ENCODE assay signal across 9 cellular contexts in genomic region chr9:94375192-94375591, GRCh38. TPM values are rescaled to one million over a fixed set of nuclear protein-coding genes. Genes with fewer than 3 reads are reported as not detected.
DNase-seq lines count a peak whose midpoint lies in the region; ATAC-seq lines count a peak whose summit lies in the region.
"Not testable (repeated sequence)": the region's sequence is repeated elsewhere in the genome, so short reads cannot be mapped to it uniquely, and the experiment has no call there.
"Had no signal": no experiment of that assay in that cellular context is flagged by ENCODE, and none has a peak within 500 bp of the region (broad histone marks: within the 10 kb centered on the region; RNA-seq: fewer than 3 reads in every experiment).

No MANE protein-coding gene starts in this region.

- not testable (repeated sequence) for H3K4me1 Mint-ChIP-seq in activated T-cell treated with anti-CD3 and anti-CD28 coated beads, Interleukin-2, amount 50 U/mL, for 72 hours (ENCODE audit: low read depth)

- not testable (repeated sequence) for H3K27me3 ChIP-seq in NT2/D1 (ENCODE audit: insufficient read depth, insufficient read length)

- H3K27me3 Mint-ChIP-seq in activated T-cell treated with anti-CD3 and anti-CD28 coated beads, Interleukin-2, amount 50 U/mL, for 72 hours (ENCODE audit: low read depth), result not testable (repeated sequence)

- not testable (repeated sequence) for H3K27ac ChIP-seq in mesodermal cell (ENCODE audit: low read depth, low read length, severe bottlenecking)

- WGBS in mesodermal cell (ENCODE audit: insufficient coverage in 2 of 2), 2 experiments, result 3 to 6% methylated on average over 2 to 3 of the region's 18 CpGs

- H3K36me3 ChIP-seq in NT2/D1 (ENCODE audit: insufficient read depth, insufficient read length, low read length); mesodermal cell (ENCODE audit: control insufficient read depth, insufficient read depth, low read length): not testable (repeated sequence)

- H3K9ac ChIP-seq in NT2/D1 (ENCODE audit: insufficient read length, low read depth), result peak overlapping the region; percentile 24

- H3K4me3 Mint-ChIP-seq in activated T-cell treated with anti-CD3 and anti-CD28 coated beads, Interleukin-2, amount 50 U/mL, for 72 hours, result peak overlapping the region; percentile 85 to 95

- not testable (repeated sequence) for H3K4me1 ChIP-seq in NT2/D1 (ENCODE audit: insufficient read depth, insufficient read length); mesodermal cell (ENCODE audit: control insufficient read depth, insufficient read depth, low read length, poor library complexity, severe bottlenecking)

- DNase-seq in DMS 273 (lab: John Stamatoyannopoulos, UW; ENCODE audit: unreplicated experiment), result peak; percentile 22
- not testable (repeated sequence) for DNase-seq in NT2/D1 (ENCODE audit: low read depth, low spot score)
- DNase-seq in activated T-cell treated with anti-CD3 and anti-CD28 coated beads, Interleukin-2, amount 50 U/mL, for 72 hours, result peak in 1 of 2 donors; percentile 7
- DNase-seq in stimulated activated naive CD4-positive, alpha-beta T cell treated with Interleukin-2 at 50 U/mL for 16 hours (lab: John Stamatoyannopoulos, UW), result peak; percentile 3

- ATAC-seq in GM19468 (IDR thresholded peaks at IDR 0.05; ENCODE audit: extremely low read depth, unreplicated experiment) (peak; percentile 48), HG03066 (IDR thresholded peaks at IDR 0.05; ENCODE audit: low read depth, unreplicated experiment) (peak; percentile 55), esophagus mucosa (peak; percentile 72)
- peak; percentile 44 to 54 for ATAC-seq in activated T-cell treated with anti-CD3 and anti-CD28 coated beads, Interleukin-2, amount 50 U/mL, for 72 hours (replicated peaks in 1 of 2)

- not testable (repeated sequence) for H3K36me3 Mint-ChIP-seq in activated T-cell treated with anti-CD3 and anti-CD28 coated beads, Interleukin-2, amount 50 U/mL, for 72 hours (ENCODE audit: insufficient read depth in 2 of 2)

- not testable (repeated sequence) for H3K9me3 Mint-ChIP-seq in activated T-cell treated with anti-CD3 and anti-CD28 coated beads, Interleukin-2, amount 50 U/mL, for 72 hours

- peak overlapping the region; percentile 89 for H3K27ac Mint-ChIP-seq in activated T-cell treated with anti-CD3 and anti-CD28 coated beads, Interleukin-2, amount 50 U/mL, for 72 hours

- not testable (repeated sequence) for H3K9me3 ChIP-seq in NT2/D1 (ENCODE audit: insufficient read depth, low read length); mesodermal cell (ENCODE audit: control insufficient read depth, low read length)

- peak overlapping the region; percentile 49 for H3K4me3 ChIP-seq in NT2/D1 (ENCODE audit: insufficient read length, low read depth)
- H3K4me3 ChIP-seq in mesodermal cell (ENCODE audit: extremely low read depth, insufficient read depth, low read length, poor library complexity, severe bottlenecking), result peak overlapping the region; percentile 42

RNA-seq across cellular contexts. Expression of gene NUTM2F, which starts 46.7 kb away (rescaled TPM):
- not detected for total RNA-seq in activated T-cell treated with anti-CD3 and anti-CD28 coated beads, Interleukin-2, amount 50 U/mL, for 72 hours
- not detected for total RNA-seq in esophagus mucosa
- 0.22 TPM for polyA plus RNA-seq in mesodermal cell (2013, experiment 1 of 2)
- polyA plus RNA-seq in mesodermal cell (2013, experiment 2 of 2), result not detected
- total RNA-seq: adrenal gland had no signal
- polyA plus RNA-seq: adrenal gland had no signal
